Comparison of ENCODE assay signal across 19 cellular contexts in the genomic region with DNA sequence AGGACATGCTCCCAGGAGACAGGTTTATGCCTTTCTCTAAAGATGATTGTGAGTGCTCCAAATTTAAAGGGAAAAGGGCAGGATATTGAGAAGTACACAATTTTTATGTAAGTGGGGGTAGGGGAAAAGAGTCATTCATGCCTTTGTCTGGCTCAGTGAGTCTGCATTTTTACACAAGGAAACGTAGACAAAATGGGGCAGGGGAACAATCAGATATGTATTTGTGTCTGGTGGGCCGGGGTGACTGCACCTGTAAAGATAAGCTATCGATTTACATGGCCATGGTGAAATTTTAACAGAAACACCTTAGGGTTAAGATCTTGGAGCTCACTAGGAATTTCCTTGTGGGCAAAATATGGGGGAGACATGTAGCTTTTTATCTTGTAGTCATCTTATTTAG.
A peak's percentile ranks its signal among the peaks of the same experiment; 100 is the strongest.
DNase-seq lines count a peak whose midpoint lies in the region; ATAC-seq, FAIRE-seq and TF ChIP-seq lines count a peak whose summit lies in the region.
"Had no signal": no experiment of that assay in that cellular context is flagged by ENCODE, and none has a peak within 500 bp of the region (broad histone marks: within the 10 kb centered on the region; RNA-seq: fewer than 3 reads in every experiment).

No MANE protein-coding gene starts in this region.

- CTCF ChIA-PET in Calu3 (lab: Charles Lee), result no interaction called here
- CTCF ChIA-PET in K562 (lab: Yijun Ruan, JAX; ENCODE audit: low intra/inter-chr PET ratio), result interaction anchor here (0.6 kb wide), 1 partner anchor 30 kb away, joined by 3 read pairs; no protein-coding TSS in a partner anchor
- CTCF ChIA-PET in PC-9 (lab: Charles Lee), result no interaction called here

- H3K9me3 ChIP-seq in BLaER1 (peaks cover 35% of the 10 kb centered on the region), K562 (replicated peaks; ENCODE audit: control insufficient read depth, insufficient read depth, low read depth, low read length) (peaks cover 11% of the 10 kb centered on the region), subcutaneous abdominal adipose tissue (ENCODE audit: control insufficient read depth in 5 of 5, low read length in 5 of 5) (peaks cover 0 to 13% (median 5%) of the 10 kb centered on the region in 5 donors), PC-9 (ENCODE audit: insufficient read depth, low read depth) (no peaks in the 10 kb centered on the region)

- H3K36me3 Mint-ChIP-seq in Calu3 (ENCODE audit: insufficient read depth, unreplicated experiment), result no peaks in the 10 kb centered on the region

- peaks cover 88% of the 10 kb centered on the region for H3K4me1 ChIP-seq in BLaER1
- H3K4me1 ChIP-seq in K562 (replicated peaks in 1 of 2; ENCODE audit: control insufficient read depth in 2 of 2, insufficient read depth in 2 of 2, low read length in 2 of 2), result peaks cover 6 to 39% of the 10 kb centered on the region in 2 experiments; a peak in 4 of 5 replicates
- H3K4me1 ChIP-seq in subcutaneous abdominal adipose tissue (ENCODE audit: control insufficient read depth in 5 of 5, insufficient read depth in 5 of 5, low read length in 5 of 5), result peaks cover 0 to 9% (median 4%) of the 10 kb centered on the region in 5 donors
- H3K4me1 ChIP-seq in PC-9 (replicated peaks; ENCODE audit: insufficient read depth), result no peaks in the 10 kb centered on the region

- peak overlapping the region; percentile 56 for H2AFZ ChIP-seq in K562 (ENCODE audit: low read depth, low read length)
- H2AFZ ChIP-seq in PC-9, result no peak overlapping the region
- H2AFZ ChIP-seq: GM23338 had no signal

- H3K9ac ChIP-seq in BLaER1, result peak overlapping the region; percentile 62; the same call in 1 of the 2 replicates
- H3K9ac ChIP-seq in K562 (ENCODE audit: insufficient read depth in 1 of 2, low read depth in 2 of 2, low read length in 2 of 2), result peak overlapping the region in 1 of 2 experiments; percentile 8; a peak in 1 of 4 replicates
- H3K9ac ChIP-seq in subcutaneous abdominal adipose tissue (ENCODE audit: low read length in 5 of 5), result no peak overlapping the region

- no peak for FAIRE-seq in K562 (lab: Jason Lieb, UNC)
- FAIRE-seq: GM12878 had no signal

- no peaks in the 10 kb centered on the region for H3F3A ChIP-seq in PC-9 (ENCODE audit: insufficient read depth, low read depth)

- no peaks in the 10 kb centered on the region for H3K9me2 ChIP-seq in PC-9 (ENCODE audit: insufficient read depth)

- intact Hi-C loops in Calu3 (cut with micrococcal nuclease; ENCODE audit: unreplicated experiment), result no loop called here
- intact Hi-C loops in K562 (cut with micrococcal nuclease), result loop anchor here (1.0 kb wide), 1 partner anchor 124 kb away; the partner anchor contains the start of gene VRK1
- intact Hi-C loops in PC-9 (cut with micrococcal nuclease; ENCODE audit: unreplicated experiment), result no loop called here

- no peaks in the 10 kb centered on the region for H3K9me3 Mint-ChIP-seq in Calu3 (ENCODE audit: low read depth, unreplicated experiment)

- ATAC-seq in K562, result no peak
- ATAC-seq: GM12878, GM23338, HCT116 had no signal

- TF ChIP-seq POLR2A in K562 (conservative IDR thresholded peaks at IDR 0.05), result no peak

- TF ChIP-seq EP300 in K562 (IDR thresholded peaks at IDR 0.05; ENCODE audit: low read length), result peak; percentile 29; the same call in 1 of the 2 replicates

- peaks cover 10% of the 10 kb centered on the region for H3K4me1 Mint-ChIP-seq in Calu3 (ENCODE audit: low read depth, unreplicated experiment)
- H3K4me1 Mint-ChIP-seq: CD4-positive, alpha-beta memory T cell had no signal

- no peak for DNase-seq in Calu3
- peak in 1 of 4 experiments; percentile 44 for DNase-seq in K562 (ENCODE audit: extremely low read depth in 1 of 4, low spot score in 3 of 4)
- no peak for DNase-seq in kidney glomerular epithelial cell (lab: John Stamatoyannopoulos, UW)
- DNase-seq in PC-9, result no peak
- no peak for DNase-seq in NCI-H226
- DNase-seq: C1 segment of cervical spinal cord; CD4-positive, alpha-beta memory T cell; COR-L47; DMS153; DMS79; EL; GDM1; H9 had no signal

- H3K27me3 ChIP-seq in BLaER1 (no peaks in the 10 kb centered on the region), K562 (ENCODE audit: control insufficient read depth in 2 of 2, insufficient read depth in 2 of 2, low read length in 2 of 2) (no peaks in the 10 kb centered on the region), subcutaneous abdominal adipose tissue (ENCODE audit: control insufficient read depth in 5 of 5, insufficient read depth in 4 of 5, low read length in 5 of 5) (no peaks in the 10 kb centered on the region), PC-9 (ENCODE audit: insufficient read depth, low read depth) (no peaks in the 10 kb centered on the region)

- peaks cover 17% of the 10 kb centered on the region for H3K36me3 ChIP-seq in BLaER1
- no peaks in the 10 kb centered on the region; the same call in 2 of the 3 replicates for H3K36me3 ChIP-seq in K562 (ENCODE audit: control insufficient read depth, insufficient read depth, low read length)
- H3K36me3 ChIP-seq in subcutaneous abdominal adipose tissue (ENCODE audit: control insufficient read depth in 5 of 5, insufficient read depth in 5 of 5, low read length in 5 of 5), result no peaks in the 10 kb centered on the region
- no peaks in the 10 kb centered on the region for H3K36me3 ChIP-seq in PC-9 (ENCODE audit: low read depth)

- H3K27ac ChIP-seq in BLaER1 (peak overlapping the region; percentile 83), K562 (ENCODE audit: extremely low read depth, low read depth, low read length) (peak overlapping the region; percentile 58), subcutaneous abdominal adipose tissue (ENCODE audit: low read depth, low read length) (peak overlapping the region; percentile 27), PC-9 (no peak overlapping the region)

- peak overlapping the region; percentile 59 for H3K4me2 ChIP-seq in BLaER1
- peak overlapping the region; percentile 54 for H3K4me2 ChIP-seq in K562 (ENCODE audit: insufficient read depth, low read length)
- H3K4me2 ChIP-seq in PC-9, result no peak overlapping the region
- H3K4me2 ChIP-seq: GM23338 had no signal

- H3K27ac Mint-ChIP-seq in Calu3 (ENCODE audit: unreplicated experiment), result peak overlapping the region; percentile 59
- H3K27ac Mint-ChIP-seq: B cell; CD4-positive, alpha-beta memory T cell; GM23338; H9 had no signal

- H3K79me2 ChIP-seq in K562 (ENCODE audit: control insufficient read depth, insufficient read depth, low read length) (no peaks in the 10 kb centered on the region; the same call in 1 of the 3 replicates), PC-9 (ENCODE audit: low read depth) (no peaks in the 10 kb centered on the region)

- H3K4me3 Mint-ChIP-seq in Calu3 (ENCODE audit: low read depth, unreplicated experiment), result no peak overlapping the region
- H3K4me3 Mint-ChIP-seq: B cell; CD4-positive, alpha-beta memory T cell; GM23338; H9 had no signal

- POLR2A ChIA-PET in K562 (lab: Yijun Ruan, JAX), result interaction anchor here (0.6 to 0.9 kb wide), 2 partner anchors 31 to 32 kb away, joined by 3 to 7 read pairs; no protein-coding TSS in a partner anchor
- POLR2A ChIA-PET in PC-9 (lab: Charles Lee; ENCODE audit: unreplicated experiment), result no interaction called here

- BruUV-seq in Calu3 (replicated peaks; lab: Mats Ljungman, UMichigan) (no TSS peak), K562 (replicated peaks; lab: Mats Ljungman, UMichigan) (no TSS peak), PC-9 (replicated peaks; lab: Mats Ljungman, UMichigan) (no TSS peak)

- TF ChIP-seq CTCF in Calu3 (IDR thresholded peaks at IDR 0.05; ENCODE audit: unreplicated experiment) (no peak), K562 (IDR thresholded peaks at IDR 0.05 in 2 of 3, conservative IDR thresholded peaks at IDR 0.05 in 1 of 3; ENCODE audit: insufficient read depth in 2 of 3, low read depth in 1 of 3, low read length in 3 of 3) (no peak), PC-9 (conservative IDR thresholded peaks at IDR 0.05) (no peak)

- H3K9me1 ChIP-seq in K562 (ENCODE audit: control insufficient read depth, insufficient read depth, low read length), result no peaks in the 10 kb centered on the region

- TF ChIP-seq RAD21 in K562 (CRISPR knock-in tag; conservative IDR thresholded peaks at IDR 0.05 in 1 of 2, IDR thresholded peaks at IDR 0.05 in 1 of 2), result no peak

- no peaks in the 10 kb centered on the region for H4K20me1 ChIP-seq in BLaER1
- H4K20me1 ChIP-seq in K562 (replicated peaks; ENCODE audit: control insufficient read depth, insufficient read depth, low read length), result no peaks in the 10 kb centered on the region
- H4K20me1 ChIP-seq in PC-9 (ENCODE audit: insufficient read depth), result no peaks in the 10 kb centered on the region

- H3K27me3 Mint-ChIP-seq in Calu3 (ENCODE audit: unreplicated experiment), result no peaks in the 10 kb centered on the region
- H3K27me3 Mint-ChIP-seq: B cell; CD4-positive, alpha-beta memory T cell had no signal

- H3K4me3 ChIP-seq in BLaER1, result no peak overlapping the region
- no peak overlapping the region for H3K4me3 ChIP-seq in K562
- H3K4me3 ChIP-seq in subcutaneous abdominal adipose tissue (ENCODE audit: low read depth in 1 of 5, low read length in 5 of 5), result no peak overlapping the region
- no peak overlapping the region for H3K4me3 ChIP-seq in PC-9
- H3K4me3 ChIP-seq: GM12878, GM23338 had no signal

- in situ Hi-C loops in K562 (cut with MboI), result no loop called here

- 9% methylated on average over 3 of the region's 3 CpGs for WGBS in K562 (ENCODE audit: insufficient coverage, low coverage, missing lambda C conversion rate)

TF ChIP-seq in K562, 482 proteins besides CTCF, POLR2A, EP300 and RAD21 (continues in another document):
- TF ChIP-seq C11orf30 (IDR thresholded peaks at IDR 0.05; ENCODE audit: low read depth) (peak; percentile 76), SOX6 (IDR thresholded peaks at IDR 0.05) (peak; percentile 58), CBFA2T2 (conservative IDR thresholded peaks at IDR 0.05) (peak; percentile 36), MAFF (IDR thresholded peaks at IDR 0.05; ENCODE audit: low read length) (peak; percentile 13; the same call in 1 of the 2 replicates), ZNF121 (CRISPR knock-in tag; conservative IDR thresholded peaks at IDR 0.05) (no peak), STAT5B (CRISPR knock-in tag; IDR thresholded peaks at IDR 0.05) (no peak), ZNF79 (CRISPR knock-in tag; IDR thresholded peaks at IDR 0.05; ENCODE audit: low read depth) (no peak), FOXJ2 (tag; IDR thresholded peaks at IDR 0.05) (no peak), KHSRP (IDR thresholded peaks at IDR 0.05) (no peak), ZEB2 (IDR thresholded peaks at IDR 0.05) (peak; percentile 51; the same call in 1 of the 2 replicates), PHF20 (IDR thresholded peaks at IDR 0.05; ENCODE audit: partially characterized antibody) (no peak), WHSC1 (IDR thresholded peaks at IDR 0.05; ENCODE audit: low read length) (no peak), CBX5 (IDR thresholded peaks at IDR 0.05; ENCODE audit: borderline replicate concordance, low read depth) (no peak), NCOR1 (IDR thresholded peaks at IDR 0.05) (0 out of 2 replicates have a peak, but pooled peaks have one; percentile 27), ZNF586 (CRISPR knock-in tag; conservative IDR thresholded peaks at IDR 0.05) (no peak), HMG20A (CRISPR knock-in tag; conservative IDR thresholded peaks at IDR 0.05) (no peak)
